ENCODE assay signal across 17 cellular contexts in the genomic region with DNA sequence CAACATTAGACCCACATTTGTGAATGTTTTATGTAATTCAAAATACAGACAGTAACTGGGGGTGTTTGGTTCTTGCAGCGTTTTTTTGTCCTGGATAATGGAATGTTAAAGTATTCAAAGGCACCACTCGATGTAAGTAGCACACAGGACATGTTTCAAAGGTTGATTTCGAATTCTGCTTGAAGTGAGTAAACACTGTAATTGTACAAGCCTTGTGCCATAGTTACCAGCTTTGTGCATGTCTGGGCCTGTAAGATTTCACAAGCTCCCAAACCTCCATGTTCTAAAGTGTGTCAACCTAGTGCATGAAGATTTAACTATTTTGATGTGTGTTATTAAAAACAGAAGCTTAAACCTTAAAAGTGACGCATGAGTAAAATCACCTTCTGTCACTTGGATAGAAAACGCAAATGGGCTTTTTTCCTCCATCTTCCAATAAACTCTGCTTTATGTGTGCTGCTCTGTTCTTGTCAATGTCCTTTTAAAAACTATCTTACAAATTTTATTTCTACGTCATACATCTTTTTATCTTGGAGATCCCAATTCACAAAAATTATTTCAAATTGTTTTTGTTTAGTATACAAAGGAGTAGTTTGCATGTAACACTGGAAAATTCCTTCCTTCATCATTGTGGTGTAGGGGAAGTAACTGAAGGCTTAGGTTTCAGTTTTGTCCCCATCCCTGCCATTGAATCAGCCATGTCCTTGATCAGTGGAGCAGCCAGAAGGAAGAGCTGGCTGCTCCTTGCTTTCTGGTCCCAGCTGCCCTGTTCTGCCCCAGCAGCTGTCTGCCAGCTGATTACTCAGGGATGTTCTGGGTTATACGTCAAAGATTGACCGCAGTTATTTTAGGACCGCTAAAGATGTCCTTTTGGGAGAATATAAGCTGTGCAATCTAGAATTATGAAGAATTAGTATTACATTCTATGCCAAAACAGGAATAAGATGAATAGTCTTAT.
DNase-seq lines count a peak whose midpoint lies in the region; TF ChIP-seq lines count a peak whose summit lies in the region.
"Had no signal": no experiment of that assay in that cellular context is flagged by ENCODE, and none has a peak within 500 bp of the region (broad histone marks: within the 10 kb centered on the region; RNA-seq: fewer than 3 reads in every experiment).

No MANE protein-coding gene starts in this region.

- 100% methylated on average over 1 of the region's 9 CpGs; no CpG with 5 or more reads in 1 of the 2 donors for WGBS in neuronal stem cell (ENCODE audit: extremely low coverage in 2 of 2, insufficient read length in 2 of 2, insufficient replicate concordance in 1 of 2), 2 donors

- no peak overlapping the region for H3K9ac ChIP-seq in neuronal stem cell (ENCODE audit: low read depth, low read length, poor library complexity)
- H3K9ac ChIP-seq: parathyroid adenoma had no signal

- H3K23ac ChIP-seq in neuronal stem cell (ENCODE audit: low read depth, low read length, poor library complexity), result no peak overlapping the region

- H3K9me3 ChIP-seq in neuronal stem cell (replicated peaks in 1 of 2; ENCODE audit: control insufficient read depth in 2 of 2, insufficient read depth in 1 of 2, low read depth in 1 of 2, low read length in 2 of 2), result no peaks in the 10 kb centered on the region
- H3K9me3 ChIP-seq: esophagus squamous epithelium, SJSA1 had no signal

- H3K27ac ChIP-seq in neuronal stem cell (replicated peaks; ENCODE audit: low read length), result no peak overlapping the region
- H3K27ac ChIP-seq: brain microvascular endothelial cell, parathyroid adenoma, SJSA1 had no signal

- POLR2A ChIA-PET in GM10248 (lab: Yijun Ruan, JAX), result no interaction called here

- no peaks in the 10 kb centered on the region for H3K4me1 ChIP-seq in neuronal stem cell (ENCODE audit: control insufficient read depth in 2 of 2, insufficient read depth in 1 of 2, low read depth in 1 of 2, low read length in 2 of 2)
- H3K4me1 ChIP-seq: SJSA1 had no signal

- H2BK15ac ChIP-seq in neuronal stem cell (ENCODE audit: low read length), result no peak overlapping the region

- H4K8ac ChIP-seq in neuronal stem cell (ENCODE audit: low read depth, low read length), result no peak overlapping the region

- H3K79me1 ChIP-seq in neuronal stem cell (ENCODE audit: low read depth, low read length), result no peaks in the 10 kb centered on the region

- TF ChIP-seq CTCF in epithelial cell of esophagus (IDR thresholded peaks at IDR 0.05; ENCODE audit: insufficient read depth, low read depth, low read length, missing control alignments) (no peak), GM10248 (IDR thresholded peaks at IDR 0.05; ENCODE audit: control extremely low read depth, extremely low read depth, low read depth, missing control alignments) (no peak)

- no peak overlapping the region for H2BK12ac ChIP-seq in neuronal stem cell (ENCODE audit: low read length)

- peak overlapping the region; percentile 60 for H2AFZ ChIP-seq in neuronal stem cell (ENCODE audit: low read length)
- H2AFZ ChIP-seq: parathyroid adenoma had no signal

- no peak overlapping the region for H3K4me2 ChIP-seq in neuronal stem cell (ENCODE audit: insufficient read depth, low read length, poor library complexity, severe bottlenecking)

- DNase-seq in DMS53 (lab: John Stamatoyannopoulos, UW) (peak; percentile 53), NCI-H1105 (lab: John Stamatoyannopoulos, UW) (peak; percentile 34), epithelial cell of esophagus (ENCODE audit: low read depth) (peak; percentile 96), neuronal stem cell (ENCODE audit: low spot score) (no peak), GM10248 (ENCODE audit: extremely low spot score) (no peak), MV-4-11 (lab: John Stamatoyannopoulos, UW) (no peak), anterior cingulate cortex (lab: John Stamatoyannopoulos, UW) (no peak)
- DNase-seq: activated CD4-positive, alpha-beta T cell treated with anti-CD3 and anti-CD28 coated beads for 1 hour; activated naive CD4-positive, alpha-beta T cell treated with anti-CD3 and anti-CD28 coated beads, Interleukin-2, amount 10 ng/mL, durations not matched to agents 7 days and 5 days; brain microvascular endothelial cell; dorsolateral prefrontal cortex; esophagus squamous epithelium; kidney glomerular epithelial cell; OCI-M1; stimulated activated naive CD8-positive, alpha-beta T cell treated with anti-CD3 and anti-CD28 coated beads, Interleukin-15, Interleukin-2, amounts not matched to agents 100 U/mL and 50 U/mL, for 24 hours had no signal

- H3K4me3 ChIP-seq in epithelial cell of esophagus (ENCODE audit: low read length) (no peak overlapping the region), neuronal stem cell (ENCODE audit: low read length in 2 of 2) (no peak overlapping the region)
- H3K4me3 ChIP-seq: dorsolateral prefrontal cortex, esophagus squamous epithelium, SJSA1 had no signal

- H4K91ac ChIP-seq in neuronal stem cell (ENCODE audit: low read depth, low read length, poor library complexity), result no peak overlapping the region

- H3K14ac ChIP-seq in neuronal stem cell (ENCODE audit: low read length), result no peak overlapping the region

- H3K36me3 ChIP-seq in neuronal stem cell (replicated peaks in 1 of 2; ENCODE audit: control insufficient read depth in 2 of 2, insufficient read depth in 2 of 2, low read length in 2 of 2), result peaks cover 0 to 4% of the 10 kb centered on the region in 2 donors
- H3K36me3 ChIP-seq: SJSA1 had no signal

- H2AK5ac ChIP-seq in neuronal stem cell (ENCODE audit: low read depth, low read length), result no peak overlapping the region

- CTCF ChIA-PET in GM10248 (lab: Yijun Ruan, JAX), result interaction anchor here (1.1 to 1.5 kb wide), 6 partner anchors 8 to 65 kb away, joined by 3 to 4 read pairs (median 3); no protein-coding TSS in a partner anchor

- no peak overlapping the region for H3K4ac ChIP-seq in neuronal stem cell (ENCODE audit: low read length)

- H3K18ac ChIP-seq in neuronal stem cell (ENCODE audit: low read length), result no peak overlapping the region

- H2BK120ac ChIP-seq in neuronal stem cell (ENCODE audit: low read depth, low read length), result no peak overlapping the region

- no peaks in the 10 kb centered on the region for H3K27me3 ChIP-seq in neuronal stem cell (ENCODE audit: control insufficient read depth in 3 of 3, insufficient read depth in 3 of 3, low read depth in 1 of 3, low read length in 3 of 3)
- H3K27me3 ChIP-seq: brain microvascular endothelial cell, dorsolateral prefrontal cortex, esophagus squamous epithelium, SJSA1 had no signal

- H2BK5ac ChIP-seq in neuronal stem cell (ENCODE audit: low read length), result no peak overlapping the region

Comparison
In these comparisons a context has a peak if more than half of its experiments do, and no peak if none do; other contexts are left out.
1. DNase-seq: peak in DMS53 (single experiment), NCI-H1105 (single experiment) and epithelial cell of esophagus (single experiment); none in neuronal stem cell (single experiment), GM10248 (single experiment), MV-4-11 (single experiment) and anterior cingulate cortex (0 of 58).